Comparison of ENCODE assay signal across 1 cellular context in genomic region chr19:1592023-1592754, GRCh38.
TF ChIP-seq lines count a peak whose summit lies in the region.

No MANE protein-coding gene starts in this region.

TF ChIP-seq in GM12878, 131 proteins besides CTCF, POLR2A, EP300 and RAD21 (continues in another document):
- TF ChIP-seq TARDBP (IDR thresholded peaks at IDR 0.05; ENCODE audit: borderline replicate concordance), result 0 out of 2 replicates have a peak, but pooled peaks have one; percentile 24
- no peak for TF ChIP-seq ASH2L (IDR thresholded peaks at IDR 0.05; ENCODE audit: borderline replicate concordance, low read depth)
- peak; percentile 96 for TF ChIP-seq MYC (IDR thresholded peaks at IDR 0.05; ENCODE audit: insufficient read depth, insufficient read length, insufficient replicate concordance, low read length, severe bottlenecking)
- TF ChIP-seq JUND (IDR thresholded peaks at IDR 0.05; ENCODE audit: low read depth, low read length), result no peak
- TF ChIP-seq PBX3 (IDR thresholded peaks at IDR 0.05; ENCODE audit: insufficient replicate concordance, low read depth, low read length), result no peak
- peak; percentile 85 for TF ChIP-seq YY1 (IDR thresholded peaks at IDR 0.05; ENCODE audit: low read depth, low read length)
- TF ChIP-seq REST (IDR thresholded peaks at IDR 0.05; ENCODE audit: low read depth, low read length), result 0 out of 2 replicates have a peak, but pooled peaks have one; percentile 14
- TF ChIP-seq POLR2AphosphoS5 (IDR thresholded peaks at IDR 0.05; ENCODE audit: low read length), result peak; percentile 94
- peak; percentile 86 for TF ChIP-seq TAF1 (IDR thresholded peaks at IDR 0.05; ENCODE audit: borderline replicate concordance, low read depth, low read length)
- peak; percentile 97 for TF ChIP-seq ZNF687 (IDR thresholded peaks at IDR 0.05)
- TF ChIP-seq NR2C1 (IDR thresholded peaks at IDR 0.05), result peak; percentile 60
- peak; percentile 77 for TF ChIP-seq NR2F1 (conservative IDR thresholded peaks at IDR 0.05)
- peak; percentile 62 to 94; a peak in 3 of 4 replicates for TF ChIP-seq BHLHE40 (IDR thresholded peaks at IDR 0.05; ENCODE audit: borderline replicate concordance in 1 of 2, low read depth in 2 of 2, low read length in 1 of 2)
- peak; percentile 72; the same call in 1 of the 2 replicates for TF ChIP-seq DPF2 (IDR thresholded peaks at IDR 0.05)
- peak; percentile 51; the same call in 1 of the 2 replicates for TF ChIP-seq HCFC1 (IDR thresholded peaks at IDR 0.05; ENCODE audit: low read length)
- no peak for TF ChIP-seq CEBPZ (IDR thresholded peaks at IDR 0.05; ENCODE audit: low read depth, low read length)
- 0 out of 2 replicates have a peak, but pooled peaks have one; percentile 38 for TF ChIP-seq ZBED1 (IDR thresholded peaks at IDR 0.05; ENCODE audit: borderline replicate concordance)
- no peak for TF ChIP-seq CEBPB (IDR thresholded peaks at IDR 0.05; ENCODE audit: borderline replicate concordance in 1 of 2, low read depth in 2 of 2, low read length in 2 of 2)
- TF ChIP-seq NKRF (conservative IDR thresholded peaks at IDR 0.05), result peak; percentile 67
- peak; percentile 44; the same call in 1 of the 2 replicates for TF ChIP-seq CREM (IDR thresholded peaks at IDR 0.05; ENCODE audit: low read depth)
- no peak for TF ChIP-seq ZNF384 (IDR thresholded peaks at IDR 0.05; ENCODE audit: borderline replicate concordance, low read depth, low read length)
- TF ChIP-seq IKZF1 (conservative IDR thresholded peaks at IDR 0.05), result peak; percentile 94
- TF ChIP-seq KAT2A (conservative IDR thresholded peaks at IDR 0.05; ENCODE audit: control insufficient read depth, low read depth, low read length), result no peak
- TF ChIP-seq NFXL1 (IDR thresholded peaks at IDR 0.05; ENCODE audit: borderline replicate concordance), result no peak
- no peak; the same call in 1 of the 2 replicates for TF ChIP-seq RB1 (IDR thresholded peaks at IDR 0.05; ENCODE audit: borderline replicate concordance)
- TF ChIP-seq EGR1 (IDR thresholded peaks at IDR 0.05; ENCODE audit: borderline replicate concordance in 1 of 2, low read depth in 2 of 2, low read length in 2 of 2), result peak in 1 of 2 experiments; percentile 96; a peak in 2 of 3 replicates
- no peak for TF ChIP-seq MLLT1 (IDR thresholded peaks at IDR 0.05)
- TF ChIP-seq SIN3A (IDR thresholded peaks at IDR 0.05; ENCODE audit: low read depth, low read length), result peak; percentile 65; the same call in 1 of the 2 replicates
- TF ChIP-seq POU2F2 (IDR thresholded peaks at IDR 0.05; ENCODE audit: borderline replicate concordance, low read depth, low read length), result peak; percentile 70; the same call in 2 of the 3 replicates
- no peak for TF ChIP-seq IRF3 (IDR thresholded peaks at IDR 0.05)
- peak; percentile 74 for TF ChIP-seq PML (IDR thresholded peaks at IDR 0.05; ENCODE audit: low read length)
- no peak for TF ChIP-seq SRF (IDR thresholded peaks at IDR 0.05; ENCODE audit: low read depth in 2 of 2, low read length in 2 of 2)
- peak; percentile 39 for TF ChIP-seq KLF5 (IDR thresholded peaks at IDR 0.05; ENCODE audit: partially characterized antibody)
- TF ChIP-seq ZZZ3 (IDR thresholded peaks at IDR 0.05; ENCODE audit: control insufficient read depth, insufficient read length, low read depth), result no peak
- no peak for TF ChIP-seq SKIL (IDR thresholded peaks at IDR 0.05; ENCODE audit: low read depth, poor library complexity, severe bottlenecking)
- TF ChIP-seq MAX (IDR thresholded peaks at IDR 0.05; ENCODE audit: low read depth, low read length), result peak; percentile 86
- no peak for TF ChIP-seq KDM1A (IDR thresholded peaks at IDR 0.05; ENCODE audit: borderline replicate concordance)
